1 cellular context compared by ENCODE assay signal in the genomic region with DNA sequence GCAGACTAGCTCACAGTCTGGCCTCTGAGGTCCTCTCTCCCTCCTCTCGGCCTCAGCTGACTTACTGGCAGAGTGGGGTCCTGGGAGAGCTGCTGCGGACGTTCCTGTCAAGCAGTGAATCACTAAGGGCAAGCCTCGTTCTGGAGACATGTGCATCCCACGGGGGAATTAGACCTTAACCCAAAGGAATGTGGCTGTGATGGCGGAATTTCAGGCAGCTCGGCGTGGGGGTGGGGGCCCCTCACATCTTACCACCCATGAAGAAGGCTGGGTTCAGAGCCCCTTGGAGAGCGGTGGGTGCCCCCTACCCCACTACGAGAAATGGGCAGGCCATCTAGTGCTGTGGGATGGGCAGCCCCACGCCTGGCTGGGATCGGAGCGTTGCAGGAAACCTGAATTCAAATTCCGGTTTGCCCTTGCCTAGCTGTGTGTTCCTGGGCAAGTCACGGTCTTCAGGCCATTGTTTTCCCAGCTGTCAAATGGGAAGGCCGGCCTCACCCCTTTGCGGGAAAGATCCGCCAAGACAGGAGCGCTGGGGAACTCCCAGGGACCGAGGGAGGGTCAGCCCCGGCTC.
TF ChIP-seq lines count a peak whose summit lies in the region.

No MANE protein-coding gene starts in this region.

TF ChIP-seq in HCT116, 20 proteins besides CTCF, POLR2A, EP300 and RAD21 (continued from another document):
- TF ChIP-seq, protein P1, sequence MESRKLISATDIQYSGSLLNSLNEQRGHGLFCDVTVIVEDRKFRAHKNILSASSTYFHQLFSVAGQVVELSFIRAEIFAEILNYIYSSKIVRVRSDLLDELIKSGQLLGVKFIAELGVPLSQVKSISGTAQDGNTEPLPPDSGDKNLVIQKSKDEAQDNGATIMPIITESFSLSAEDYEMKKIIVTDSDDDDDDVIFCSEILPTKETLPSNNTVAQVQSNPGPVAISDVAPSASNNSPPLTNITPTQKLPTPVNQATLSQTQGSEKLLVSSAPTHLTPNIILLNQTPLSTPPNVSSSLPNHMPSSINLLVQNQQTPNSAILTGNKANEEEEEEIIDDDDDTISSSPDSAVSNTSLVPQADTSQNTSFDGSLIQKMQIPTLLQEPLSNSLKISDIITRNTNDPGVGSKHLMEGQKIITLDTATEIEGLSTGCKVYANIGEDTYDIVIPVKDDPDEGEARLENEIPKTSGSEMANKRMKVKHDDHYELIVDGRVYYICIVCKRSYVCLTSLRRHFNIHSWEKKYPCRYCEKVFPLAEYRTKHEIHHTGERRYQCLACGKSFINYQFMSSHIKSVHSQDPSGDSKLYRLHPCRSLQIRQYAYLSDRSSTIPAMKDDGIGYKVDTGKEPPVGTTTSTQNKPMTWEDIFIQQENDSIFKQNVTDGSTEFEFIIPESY (IDR thresholded peaks at IDR 0.05; ENCODE audit: extremely low read depth, insufficient replicate concordance, low read length): no peak
- TF ChIP-seq ELF1 (IDR thresholded peaks at IDR 0.05; ENCODE audit: borderline replicate concordance, low read depth) (no peak), POLR2AphosphoS5 (IDR thresholded peaks at IDR 0.05; ENCODE audit: low read depth, low read length) (no peak), EZH2 (IDR thresholded peaks at IDR 0.05) (no peak), YY1 (IDR thresholded peaks at IDR 0.05; ENCODE audit: extremely low read depth, insufficient replicate concordance, low read depth, low read length) (no peak), SRF (IDR thresholded peaks at IDR 0.05; ENCODE audit: low read depth) (no peak), CEBPB (IDR thresholded peaks at IDR 0.05; ENCODE audit: low read depth) (no peak), TCF7L2 (IDR thresholded peaks at IDR 0.05; ENCODE audit: borderline replicate concordance, extremely low read depth, insufficient read depth, insufficient read length) (no peak), ZNF274 (IDR thresholded peaks at IDR 0.05; ENCODE audit: low read depth, low read length) (no peak), FOSL1 (IDR thresholded peaks at IDR 0.05; ENCODE audit: low read depth) (no peak), CBX3 (IDR thresholded peaks at IDR 0.05; ENCODE audit: low read depth) (no peak), ZFX (IDR thresholded peaks at IDR 0.05) (no peak), EZH2phosphoT487 (IDR thresholded peaks at IDR 0.05; ENCODE audit: borderline replicate concordance) (no peak), SIN3A (IDR thresholded peaks at IDR 0.05; ENCODE audit: low read depth) (no peak), JUND (IDR thresholded peaks at IDR 0.05) (no peak), EGR1 (IDR thresholded peaks at IDR 0.05; ENCODE audit: low read depth) (no peak)
- TF ChIP-seq, protein P2, sequence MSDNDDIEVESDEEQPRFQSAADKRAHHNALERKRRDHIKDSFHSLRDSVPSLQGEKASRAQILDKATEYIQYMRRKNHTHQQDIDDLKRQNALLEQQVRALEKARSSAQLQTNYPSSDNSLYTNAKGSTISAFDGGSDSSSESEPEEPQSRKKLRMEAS (IDR thresholded peaks at IDR 0.05): no peak
- TF ChIP-seq, protein P3, sequence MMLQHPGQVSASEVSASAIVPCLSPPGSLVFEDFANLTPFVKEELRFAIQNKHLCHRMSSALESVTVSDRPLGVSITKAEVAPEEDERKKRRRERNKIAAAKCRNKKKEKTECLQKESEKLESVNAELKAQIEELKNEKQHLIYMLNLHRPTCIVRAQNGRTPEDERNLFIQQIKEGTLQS (IDR thresholded peaks at IDR 0.05): no peak
